In the genomic region with DNA sequence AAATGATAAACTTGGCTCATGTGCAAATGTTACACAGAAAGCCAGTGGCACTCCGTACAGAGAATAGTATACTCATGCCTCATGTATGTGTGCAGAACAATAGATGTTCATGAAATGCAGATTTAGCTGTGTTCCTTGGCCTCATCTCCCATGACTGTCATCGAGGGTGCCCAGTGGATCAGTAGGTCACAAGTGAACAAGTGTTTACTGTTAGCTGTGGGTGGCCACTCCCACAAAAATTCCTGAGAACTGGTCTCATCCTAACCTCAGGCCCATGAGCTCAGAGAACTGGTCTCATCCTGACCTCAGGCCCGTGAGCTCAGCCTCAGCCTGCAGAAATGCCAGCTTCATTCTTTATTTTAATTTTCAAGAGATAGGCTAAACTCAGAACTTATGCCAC, we compare ENCODE assay signal across 10 cellular contexts.
DNase-seq lines count a peak whose midpoint lies in the region; ATAC-seq and TF ChIP-seq lines count a peak whose summit lies in the region.
"Had no signal": no experiment of that assay in that cellular context is flagged by ENCODE, and none has a peak within 500 bp of the region (broad histone marks: within the 10 kb centered on the region; RNA-seq: fewer than 3 reads in every experiment).

No MANE protein-coding gene starts in this region.

- H3K36me3 Mint-ChIP-seq in activated T-cell treated with anti-CD3 and anti-CD28 coated beads, Interleukin-2, amount 50 U/mL, for 24 hours (ENCODE audit: low read depth) = no peaks in the 10 kb centered on the region
- no peaks in the 10 kb centered on the region for H3K36me3 Mint-ChIP-seq in osteocyte (ENCODE audit: unreplicated experiment)
- H3K36me3 Mint-ChIP-seq: activated naive CD8-positive, alpha-beta T cell treated with anti-CD3 and anti-CD28 coated beads, Interleukin-2, amount 10 ng/mL, durations not matched to agents 7 days and 5 days had no signal

- no peak overlapping the region for H3K27ac Mint-ChIP-seq in activated T-cell treated with anti-CD3 and anti-CD28 coated beads, Interleukin-2, amount 50 U/mL, for 24 hours
- H3K27ac Mint-ChIP-seq in osteocyte (ENCODE audit: unreplicated experiment) = no peak overlapping the region
- H3K27ac Mint-ChIP-seq: activated naive CD8-positive, alpha-beta T cell treated with anti-CD3 and anti-CD28 coated beads, Interleukin-2, amount 10 ng/mL, durations not matched to agents 7 days and 5 days had no signal

- no peak overlapping the region for H3K27ac ChIP-seq in lower lobe of right lung

- H3K4me3 ChIP-seq in choroid plexus epithelial cell (ENCODE audit: low read depth, low read length) = no peak overlapping the region
- no peak overlapping the region for H3K4me3 ChIP-seq in lower lobe of right lung

- peaks cover 3% of the 10 kb centered on the region for H3K4me1 Mint-ChIP-seq in activated T-cell treated with anti-CD3 and anti-CD28 coated beads, Interleukin-2, amount 50 U/mL, for 24 hours (ENCODE audit: low read depth)
- H3K4me1 Mint-ChIP-seq in osteocyte (ENCODE audit: unreplicated experiment) = peaks cover 14% of the 10 kb centered on the region

- H3K27me3 ChIP-seq in lower lobe of right lung (ENCODE audit: low read depth) = no peaks in the 10 kb centered on the region

- H3K36me3 ChIP-seq in lower lobe of right lung = no peaks in the 10 kb centered on the region

- H3K4me3 Mint-ChIP-seq in activated T-cell treated with anti-CD3 and anti-CD28 coated beads, Interleukin-2, amount 50 U/mL, for 24 hours = no peak overlapping the region
- H3K4me3 Mint-ChIP-seq in osteocyte (ENCODE audit: unreplicated experiment) = no peak overlapping the region
- H3K4me3 Mint-ChIP-seq: activated naive CD8-positive, alpha-beta T cell treated with anti-CD3 and anti-CD28 coated beads, Interleukin-2, amount 10 ng/mL, durations not matched to agents 7 days and 5 days had no signal

- no peak for TF ChIP-seq CTCF in choroid plexus epithelial cell (conservative IDR thresholded peaks at IDR 0.05; ENCODE audit: low read depth, low read length)
- TF ChIP-seq CTCF in lower lobe of right lung (IDR thresholded peaks at IDR 0.05) = no peak
- TF ChIP-seq CTCF in osteocyte (IDR thresholded peaks at IDR 0.05) = no peak

- H3K9me3 Mint-ChIP-seq in activated T-cell treated with anti-CD3 and anti-CD28 coated beads, Interleukin-2, amount 50 U/mL, for 24 hours = no peaks in the 10 kb centered on the region
- H3K9me3 Mint-ChIP-seq in osteocyte (ENCODE audit: unreplicated experiment) = no peaks in the 10 kb centered on the region
- H3K9me3 Mint-ChIP-seq: activated naive CD8-positive, alpha-beta T cell treated with anti-CD3 and anti-CD28 coated beads, Interleukin-2, amount 10 ng/mL, durations not matched to agents 7 days and 5 days had no signal

- H3K9me3 ChIP-seq in lower lobe of right lung = no peaks in the 10 kb centered on the region

- no peaks in the 10 kb centered on the region for H3K4me1 ChIP-seq in lower lobe of right lung

- ATAC-seq in Right ventricle myocardium inferior = peak; percentile 56
- peak; percentile 67 to 75 for ATAC-seq in lower lobe of right lung
- no peak for ATAC-seq in stimulated activated naive CD8-positive, alpha-beta T cell treated with anti-CD3 and anti-CD28 coated beads, Interleukin-15, Interleukin-2, amounts not matched to agents 100 U/mL and 50 U/mL, for 24 hours

- no peak for DNase-seq in Right ventricle myocardium inferior (ENCODE audit: missing footprints)
- no peak for DNase-seq in cardiac septum (ENCODE audit: low spot score)
- peak; percentile 90 for DNase-seq in choroid plexus epithelial cell (ENCODE audit: low read depth)
- DNase-seq in lower lobe of right lung = no peak
- DNase-seq in activated T-cell treated with anti-CD3 and anti-CD28 coated beads, Interleukin-2, amount 50 U/mL, for 24 hours = no peak
- DNase-seq in NCI-H146 treated with DMSO at 0.1 percent for 48 hours (lab: John Stamatoyannopoulos, UW; ENCODE audit: unreplicated experiment) = no peak
- no peak for DNase-seq in osteocyte (ENCODE audit: extremely low spot score, unreplicated experiment)
- no peak for DNase-seq in stimulated activated naive CD8-positive, alpha-beta T cell treated with anti-CD3 and anti-CD28 coated beads, Interleukin-15, Interleukin-2, amounts not matched to agents 100 U/mL and 50 U/mL, for 24 hours
- DNase-seq: activated naive CD8-positive, alpha-beta T cell treated with anti-CD3 and anti-CD28 coated beads, Interleukin-2, amount 10 ng/mL, durations not matched to agents 7 days and 5 days; NCI-H187 had no signal

- intact Hi-C loops in Right ventricle myocardium inferior (cut with DNase I) = no loop called here
- intact Hi-C loops in cardiac septum (cut with DNase I) = loop anchor here (10.0 kb wide), 1 partner anchor 994 kb away; no protein-coding TSS in a partner anchor
- intact Hi-C loops in lower lobe of right lung (cut with DNase I) = loop anchor here (10.0 kb wide), 1 partner anchor 364 kb away; no protein-coding TSS in a partner anchor

- H3K27me3 Mint-ChIP-seq in activated T-cell treated with anti-CD3 and anti-CD28 coated beads, Interleukin-2, amount 50 U/mL, for 24 hours = peaks cover 4% of the 10 kb centered on the region
- peaks cover 19% of the 10 kb centered on the region for H3K27me3 Mint-ChIP-seq in osteocyte (ENCODE audit: unreplicated experiment)
